1 cellular context compared by ENCODE assay signal in genomic region chr10:59037506-59037905, GRCh38.
TF ChIP-seq lines count a peak whose summit lies in the region.

No MANE protein-coding gene starts in this region.

TF ChIP-seq in liver, 16 proteins besides CTCF, POLR2A, EP300 and RAD21 (continued from another document):
- TF ChIP-seq REST (IDR thresholded peaks at IDR 0.05): peak; percentile 40
TF ChIP-seq in liver: peak in this region for 10.
